ENCODE assay signal across 7 cellular contexts in the genomic region with DNA sequence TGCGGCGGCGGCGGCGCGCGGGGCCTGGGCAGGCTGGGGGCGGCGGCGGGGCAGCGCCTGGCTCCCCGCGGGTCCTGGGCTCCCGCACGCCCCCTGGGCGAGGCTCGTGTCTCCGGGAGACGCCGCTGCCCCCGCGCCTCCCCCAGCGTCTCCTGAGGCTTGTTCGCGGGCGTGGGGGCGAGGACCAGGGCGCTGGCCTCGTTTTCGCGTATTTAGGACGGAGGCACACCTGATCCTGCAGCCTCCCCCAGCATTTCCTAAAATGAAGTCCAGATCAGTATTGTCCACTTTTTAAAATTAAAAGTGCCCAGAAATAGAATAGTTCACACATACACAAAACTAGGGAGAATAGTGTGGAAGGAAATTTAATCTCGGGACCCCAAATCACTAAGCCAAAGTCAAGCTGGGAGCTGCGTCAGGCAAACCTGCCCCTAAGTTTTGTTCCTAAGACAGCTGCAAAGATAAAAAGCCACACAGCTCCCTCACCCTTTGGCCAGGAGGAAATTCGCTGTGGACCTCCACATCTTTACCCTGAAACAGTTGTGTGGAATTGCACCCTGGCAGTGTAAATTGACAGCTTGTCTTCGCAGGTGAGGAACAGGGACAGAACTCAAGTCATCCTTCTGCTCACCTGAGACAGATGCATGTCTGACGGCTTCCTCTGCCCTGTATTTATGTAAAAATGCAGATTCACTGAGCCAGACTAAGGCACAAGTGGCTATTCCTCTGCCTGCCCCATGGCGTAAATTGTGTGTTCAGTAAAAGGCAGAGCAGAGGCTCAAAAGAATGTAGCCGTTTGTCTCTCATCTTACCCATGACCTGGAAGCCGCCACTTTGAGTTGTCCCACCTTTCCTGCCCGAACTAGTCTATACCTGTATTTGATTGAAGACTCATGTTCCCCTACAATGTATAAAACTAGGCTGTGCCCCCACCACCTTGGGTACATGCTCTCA. TPM values are rescaled to one million over a fixed set of nuclear protein-coding genes. Genes with fewer than 3 reads are reported as not detected.
DNase-seq lines count a peak whose midpoint lies in the region; ATAC-seq and TF ChIP-seq lines count a peak whose summit lies in the region.

No MANE protein-coding gene starts in this region.

- peaks cover 5% of the 10 kb centered on the region; the same call in 1 of the 2 replicates for H3K79me2 ChIP-seq in GM23338 (replicated peaks; ENCODE audit: insufficient read depth)

- peak overlapping the region; percentile 84 for H3K9ac ChIP-seq in skeletal muscle satellite cell (ENCODE audit: low read depth, low read length)

- peaks cover 5% of the 10 kb centered on the region; the same call in 1 of the 2 replicates for H3K36me3 ChIP-seq in GM23338 (ENCODE audit: insufficient read depth)
- peaks cover 4% of the 10 kb centered on the region for H3K36me3 ChIP-seq in skeletal muscle satellite cell (ENCODE audit: insufficient read depth, low read length)

- peaks cover 28% of the 10 kb centered on the region for H3K36me3 Mint-ChIP-seq in GM23338 (ENCODE audit: low read depth)

- H3K27me3 ChIP-seq in GM23338 (ENCODE audit: insufficient read depth) (peaks cover 12% of the 10 kb centered on the region; the same call in 1 of the 2 replicates), skeletal muscle satellite cell (ENCODE audit: control insufficient read depth, insufficient read depth, low read length) (no peaks in the 10 kb centered on the region)

- H3K9me3 Mint-ChIP-seq in GM23338: peaks cover 4% of the 10 kb centered on the region; the same call in 1 of the 3 replicates

- H3K4me3 ChIP-seq in GM23338 (peak overlapping the region; percentile 83), fibroblast of villous mesenchyme (ENCODE audit: low read depth, low read length) (peak overlapping the region; percentile 85), skeletal muscle satellite cell (ENCODE audit: low read length) (peak overlapping the region; percentile 94)

- H4K20me1 ChIP-seq in GM23338 (replicated peaks; ENCODE audit: insufficient read depth): peaks cover 4% of the 10 kb centered on the region

- H3K4me1 ChIP-seq in GM23338 (ENCODE audit: insufficient read depth): 0 out of 2 replicates have a peak, but pooled peaks cover 4% of the 10 kb centered on the region
- H3K4me1 ChIP-seq in skeletal muscle satellite cell (ENCODE audit: control insufficient read depth, insufficient read depth, low read length): peaks cover 6% of the 10 kb centered on the region

- no peaks in the 10 kb centered on the region for H3F3A ChIP-seq in GM23338 (replicated peaks; ENCODE audit: low read depth)

- H3K27ac ChIP-seq in GM23338 (ENCODE audit: low read depth) (no peak overlapping the region), VCaP (peak overlapping the region; percentile 92)

- DNase-seq in GM23338 (ENCODE audit: low spot score): no peak
- no peak for DNase-seq in fibroblast of villous mesenchyme (ENCODE audit: low read depth)
- DNase-seq in glomerular visceral epithelial cell (ENCODE audit: extremely low spot score): no peak
- DNase-seq in GM20000 (ENCODE audit: low spot score): no peak

- peak overlapping the region; percentile 93 for H3K4me2 ChIP-seq in GM23338
- H3K4me2 ChIP-seq in skeletal muscle satellite cell (ENCODE audit: low read length): peak overlapping the region; percentile 87

- peak overlapping the region; percentile 79; the same call in 1 of the 2 replicates for H2AFZ ChIP-seq in GM23338

- TF ChIP-seq CTCF in GM23338 (conservative IDR thresholded peaks at IDR 0.05; ENCODE audit: low read depth in 2 of 2): no peak
- TF ChIP-seq CTCF in VCaP (conservative IDR thresholded peaks at IDR 0.05): peak; percentile 39
- TF ChIP-seq CTCF in fibroblast of villous mesenchyme (IDR thresholded peaks at IDR 0.05; ENCODE audit: insufficient read depth, low read depth, low read length): no peak
- no peak for TF ChIP-seq CTCF in GM20000 (IDR thresholded peaks at IDR 0.05; ENCODE audit: extremely low read depth, missing control alignments)

- H3K4me1 Mint-ChIP-seq in GM23338: peaks cover 6% of the 10 kb centered on the region; the same call in 1 of the 3 replicates

- H3K4me3 Mint-ChIP-seq in GM23338: peak overlapping the region; percentile 77

- peaks cover 7% of the 10 kb centered on the region for H3K27me3 Mint-ChIP-seq in GM23338 (ENCODE audit: insufficient read depth, low read depth, poor library complexity)

- no peaks in the 10 kb centered on the region for H3K9me2 ChIP-seq in GM23338 (ENCODE audit: insufficient read depth)

- no peak overlapping the region for H3K27ac Mint-ChIP-seq in GM23338

- H3K9me3 ChIP-seq in skeletal muscle satellite cell (replicated peaks; ENCODE audit: low read length): no peaks in the 10 kb centered on the region

- no peak for ATAC-seq in GM23338
- ATAC-seq in HG02973 (IDR thresholded peaks at IDR 0.05; ENCODE audit: unreplicated experiment): no peak

TF ChIP-seq in GM23338, 12 proteins besides CTCF, POLR2A, EP300 and RAD21 (continues in another document):
- TF ChIP-seq, protein P1, sequence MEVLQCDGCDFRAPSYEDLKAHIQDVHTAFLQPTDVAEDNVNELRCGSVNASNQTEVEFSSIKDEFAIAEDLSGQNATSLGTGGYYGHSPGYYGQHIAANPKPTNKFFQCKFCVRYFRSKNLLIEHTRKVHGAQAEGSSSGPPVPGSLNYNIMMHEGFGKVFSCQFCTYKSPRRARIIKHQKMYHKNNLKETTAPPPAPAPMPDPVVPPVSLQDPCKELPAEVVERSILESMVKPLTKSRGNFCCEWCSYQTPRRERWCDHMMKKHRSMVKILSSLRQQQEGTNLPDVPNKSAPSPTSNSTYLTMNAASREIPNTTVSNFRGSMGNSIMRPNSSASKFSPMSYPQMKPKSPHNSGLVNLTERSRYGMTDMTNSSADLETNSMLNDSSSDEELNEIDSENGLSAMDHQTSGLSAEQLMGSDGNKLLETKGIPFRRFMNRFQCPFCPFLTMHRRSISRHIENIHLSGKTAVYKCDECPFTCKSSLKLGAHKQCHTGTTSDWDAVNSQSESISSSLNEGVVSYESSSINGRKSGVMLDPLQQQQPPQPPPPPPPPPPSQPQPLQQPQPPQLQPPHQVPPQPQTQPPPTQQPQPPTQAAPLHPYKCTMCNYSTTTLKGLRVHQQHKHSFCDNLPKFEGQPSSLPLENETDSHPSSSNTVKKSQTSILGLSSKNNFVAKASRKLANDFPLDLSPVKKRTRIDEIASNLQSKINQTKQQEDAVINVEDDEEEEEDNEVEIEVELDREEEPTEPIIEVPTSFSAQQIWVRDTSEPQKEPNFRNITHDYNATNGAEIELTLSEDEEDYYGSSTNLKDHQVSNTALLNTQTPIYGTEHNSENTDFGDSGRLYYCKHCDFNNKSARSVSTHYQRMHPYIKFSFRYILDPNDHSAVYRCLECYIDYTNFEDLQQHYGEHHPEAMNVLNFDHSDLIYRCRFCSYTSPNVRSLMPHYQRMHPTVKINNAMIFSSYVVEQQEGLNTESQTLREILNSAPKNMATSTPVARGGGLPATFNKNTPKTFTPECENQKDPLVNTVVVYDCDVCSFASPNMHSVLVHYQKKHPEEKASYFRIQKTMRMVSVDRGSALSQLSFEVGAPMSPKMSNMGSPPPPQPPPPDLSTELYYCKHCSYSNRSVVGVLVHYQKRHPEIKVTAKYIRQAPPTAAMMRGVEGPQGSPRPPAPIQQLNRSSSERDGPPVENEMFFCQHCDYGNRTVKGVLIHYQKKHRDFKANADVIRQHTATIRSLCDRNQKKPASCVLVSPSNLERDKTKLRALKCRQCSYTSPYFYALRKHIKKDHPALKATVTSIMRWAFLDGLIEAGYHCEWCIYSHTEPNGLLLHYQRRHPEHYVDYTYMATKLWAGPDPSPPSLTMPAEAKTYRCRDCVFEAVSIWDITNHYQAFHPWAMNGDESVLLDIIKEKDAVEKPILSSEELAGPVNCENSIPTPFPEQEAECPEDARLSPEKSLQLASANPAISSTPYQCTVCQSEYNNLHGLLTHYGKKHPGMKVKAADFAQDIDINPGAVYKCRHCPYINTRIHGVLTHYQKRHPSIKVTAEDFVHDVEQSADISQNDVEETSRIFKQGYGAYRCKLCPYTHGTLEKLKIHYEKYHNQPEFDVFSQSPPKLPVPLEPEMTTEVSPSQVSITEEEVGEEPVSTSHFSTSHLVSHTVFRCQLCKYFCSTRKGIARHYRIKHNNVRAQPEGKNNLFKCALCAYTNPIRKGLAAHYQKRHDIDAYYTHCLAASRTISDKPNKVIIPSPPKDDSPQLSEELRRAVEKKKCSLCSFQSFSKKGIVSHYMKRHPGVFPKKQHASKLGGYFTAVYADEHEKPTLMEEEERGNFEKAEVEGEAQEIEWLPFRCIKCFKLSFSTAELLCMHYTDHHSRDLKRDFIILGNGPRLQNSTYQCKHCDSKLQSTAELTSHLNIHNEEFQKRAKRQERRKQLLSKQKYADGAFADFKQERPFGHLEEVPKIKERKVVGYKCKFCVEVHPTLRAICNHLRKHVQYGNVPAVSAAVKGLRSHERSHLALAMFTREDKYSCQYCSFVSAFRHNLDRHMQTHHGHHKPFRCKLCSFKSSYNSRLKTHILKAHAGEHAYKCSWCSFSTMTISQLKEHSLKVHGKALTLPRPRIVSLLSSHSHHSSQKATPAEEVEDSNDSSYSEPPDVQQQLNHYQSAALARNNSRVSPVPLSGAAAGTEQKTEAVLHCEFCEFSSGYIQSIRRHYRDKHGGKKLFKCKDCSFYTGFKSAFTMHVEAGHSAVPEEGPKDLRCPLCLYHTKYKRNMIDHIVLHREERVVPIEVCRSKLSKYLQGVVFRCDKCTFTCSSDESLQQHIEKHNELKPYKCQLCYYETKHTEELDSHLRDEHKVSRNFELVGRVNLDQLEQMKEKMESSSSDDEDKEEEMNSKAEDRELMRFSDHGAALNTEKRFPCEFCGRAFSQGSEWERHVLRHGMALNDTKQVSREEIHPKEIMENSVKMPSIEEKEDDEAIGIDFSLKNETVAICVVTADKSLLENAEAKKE (CRISPR knock-in tag; IDR thresholded peaks at IDR 0.05): no peak
- TF ChIP-seq POLR2AphosphoS5 (IDR thresholded peaks at IDR 0.05; ENCODE audit: low read depth): no peak
- TF ChIP-seq EZH2phosphoT487 (IDR thresholded peaks at IDR 0.05; ENCODE audit: unreplicated experiment): no peak
- no peak for TF ChIP-seq EZH2 (IDR thresholded peaks at IDR 0.05; ENCODE audit: low read depth, unreplicated experiment)
- no peak for TF ChIP-seq ZNF331 (CRISPR knock-in tag; IDR thresholded peaks at IDR 0.05; ENCODE audit: low read depth)

RNA-seq across cellular contexts. Expression of a gene that starts 0.7 kb away (rescaled TPM):
- 23.0 and 33.6 TPM in 2 replicates for total RNA-seq in GM23338 (2014; rRNA removed; shearing (Covaris generic))
- 14.5 and 16.1 TPM in 2 replicates for polyA plus RNA-seq in GM23338 (2016; fragmentation: Nextera tagmentation; extraction: Ambion mirVana)
- 35.1 and 45.3 TPM in 2 replicates for total RNA-seq in fibroblast of villous mesenchyme
- total RNA-seq in skeletal muscle satellite cell (2012; rRNA removed): 29.7 and 34.3 TPM in 2 replicates
